ENCODE assay signal across 16 cellular contexts in genomic region chr4:60500860-60501259, GRCh38.
"Had no signal": no experiment of that assay in that cellular context is flagged by ENCODE, and none has a peak within 500 bp of the region (broad histone marks: within the 10 kb centered on the region; RNA-seq: fewer than 3 reads in every experiment).

No MANE protein-coding gene starts in this region.

- H3K27ac ChIP-seq: coronary artery, gastroesophageal sphincter, thoracic aorta had no signal

- H3K36me3 ChIP-seq: gastroesophageal sphincter, thoracic aorta had no signal

- H3K27ac Mint-ChIP-seq: activated CD4-positive, alpha-beta memory T cell treated with anti-CD3 and anti-CD28 coated beads for 36 hours; activated naive CD8-positive, alpha-beta T cell treated with anti-CD3 and anti-CD28 coated beads, Interleukin-2, amount 10 ng/mL, durations not matched to agents 7 days and 5 days; naive B cell; stimulated activated naive CD8-positive, alpha-beta T cell treated with anti-CD3 and anti-CD28 coated beads, Interleukin-15, amount 100 ng/mL, for 72 hours had no signal

- H3K27me3 ChIP-seq: gastroesophageal sphincter had no signal

- H3K36me3 Mint-ChIP-seq: activated CD4-positive, alpha-beta memory T cell treated with anti-CD3 and anti-CD28 coated beads for 36 hours; naive B cell had no signal

- H3K4me1 ChIP-seq: gastroesophageal sphincter had no signal

- H3K9me3 ChIP-seq: gastroesophageal sphincter, thoracic aorta had no signal

- H3K27me3 Mint-ChIP-seq: activated CD4-positive, alpha-beta memory T cell treated with anti-CD3 and anti-CD28 coated beads for 36 hours; activated naive CD8-positive, alpha-beta T cell treated with anti-CD3 and anti-CD28 coated beads, Interleukin-2, amount 10 ng/mL, durations not matched to agents 7 days and 5 days; naive B cell; stimulated activated naive CD8-positive, alpha-beta T cell treated with anti-CD3 and anti-CD28 coated beads, Interleukin-15, amount 100 ng/mL, for 72 hours had no signal

- H3K4me1 Mint-ChIP-seq: activated naive CD8-positive, alpha-beta T cell treated with anti-CD3 and anti-CD28 coated beads, Interleukin-2, amount 10 ng/mL, durations not matched to agents 7 days and 5 days; naive B cell; stimulated activated naive CD8-positive, alpha-beta T cell treated with anti-CD3 and anti-CD28 coated beads, Interleukin-15, amount 100 ng/mL, for 72 hours had no signal

- H3K4me3 ChIP-seq: coronary artery, gastroesophageal sphincter, thoracic aorta had no signal

- ATAC-seq: gastroesophageal sphincter; stimulated activated naive CD8-positive, alpha-beta T cell treated with anti-CD3 and anti-CD28 coated beads, Interleukin-15, amount 100 ng/mL, for 72 hours had no signal

- H3K4me3 Mint-ChIP-seq: activated CD4-positive, alpha-beta memory T cell treated with anti-CD3 and anti-CD28 coated beads for 36 hours; activated naive CD8-positive, alpha-beta T cell treated with anti-CD3 and anti-CD28 coated beads, Interleukin-2, amount 10 ng/mL, durations not matched to agents 7 days and 5 days; naive B cell; stimulated activated naive CD8-positive, alpha-beta T cell treated with anti-CD3 and anti-CD28 coated beads, Interleukin-15, amount 100 ng/mL, for 72 hours had no signal

- FAIRE-seq: urothelium cell line had no signal

- DNase-seq: activated CD4-positive, alpha-beta memory T cell treated with anti-CD3 and anti-CD28 coated beads for 36 hours; activated CD4-positive, alpha-beta T cell treated with anti-CD3 and anti-CD28 coated beads for 1 hour; activated gamma-delta T cell treated with Interleukin-2 at 50 U/mL for 16 hours; activated naive CD8-positive, alpha-beta T cell treated with anti-CD3 and anti-CD28 coated beads, Interleukin-2, amount 10 ng/mL, durations not matched to agents 7 days and 5 days; activated T-cell treated with anti-CD3 and anti-CD28 coated beads, Interleukin-2, amount 50 U/mL, for 48 hours; aorta; effector CD4-positive, alpha-beta T cell; naive B cell; occipital lobe; stimulated activated CD4-positive, alpha-beta T cell treated with anti-CD3 and anti-CD28 coated beads, Interleukin-15, amount 100 ng/mL, for 24 hours; stimulated activated CD4-positive, alpha-beta T cell treated with anti-CD3 and anti-CD28 coated beads, Interleukin-4, amount 100 ng/mL, for 4 hours; stimulated activated naive CD8-positive, alpha-beta T cell treated with anti-CD3 and anti-CD28 coated beads, Interleukin-15, amount 100 ng/mL, for 72 hours had no signal
